ENCODE assay signal across 1 cellular context in the genomic region with DNA sequence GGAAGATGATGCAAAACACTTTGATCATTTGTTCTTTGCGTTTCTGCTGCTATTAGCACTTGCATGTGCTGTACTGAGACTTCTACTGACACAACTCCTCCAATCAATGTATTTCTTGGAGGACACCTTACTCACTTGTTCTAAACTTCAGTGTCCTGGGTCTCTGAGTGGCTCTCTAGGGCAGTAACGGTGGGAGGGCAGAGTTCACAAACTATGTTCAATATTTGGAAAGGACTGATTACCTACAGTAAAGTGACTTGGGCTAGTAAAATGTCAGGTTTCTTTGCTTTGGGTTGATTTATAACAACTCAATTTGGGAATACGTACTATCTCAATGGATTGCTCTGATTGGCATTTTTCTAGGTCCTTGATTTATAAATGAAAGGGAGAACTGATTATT.
TF ChIP-seq lines count a peak whose summit lies in the region.

No MANE protein-coding gene starts in this region.

TF ChIP-seq in A549, 52 proteins besides CTCF, POLR2A, EP300 and RAD21:
- TF ChIP-seq FOXS1 (CRISPR knock-in tag; IDR thresholded peaks at IDR 0.05) (no peak), KDM5A (IDR thresholded peaks at IDR 0.05) (no peak), CBX2 (IDR thresholded peaks at IDR 0.05; ENCODE audit: borderline replicate concordance, low read depth) (no peak), CBX8 (IDR thresholded peaks at IDR 0.05) (no peak), EHMT2 (IDR thresholded peaks at IDR 0.05; ENCODE audit: low read depth) (no peak), BHLHE40 (IDR thresholded peaks at IDR 0.05; ENCODE audit: low read depth, low read length) (no peak)
